In the genomic region with DNA sequence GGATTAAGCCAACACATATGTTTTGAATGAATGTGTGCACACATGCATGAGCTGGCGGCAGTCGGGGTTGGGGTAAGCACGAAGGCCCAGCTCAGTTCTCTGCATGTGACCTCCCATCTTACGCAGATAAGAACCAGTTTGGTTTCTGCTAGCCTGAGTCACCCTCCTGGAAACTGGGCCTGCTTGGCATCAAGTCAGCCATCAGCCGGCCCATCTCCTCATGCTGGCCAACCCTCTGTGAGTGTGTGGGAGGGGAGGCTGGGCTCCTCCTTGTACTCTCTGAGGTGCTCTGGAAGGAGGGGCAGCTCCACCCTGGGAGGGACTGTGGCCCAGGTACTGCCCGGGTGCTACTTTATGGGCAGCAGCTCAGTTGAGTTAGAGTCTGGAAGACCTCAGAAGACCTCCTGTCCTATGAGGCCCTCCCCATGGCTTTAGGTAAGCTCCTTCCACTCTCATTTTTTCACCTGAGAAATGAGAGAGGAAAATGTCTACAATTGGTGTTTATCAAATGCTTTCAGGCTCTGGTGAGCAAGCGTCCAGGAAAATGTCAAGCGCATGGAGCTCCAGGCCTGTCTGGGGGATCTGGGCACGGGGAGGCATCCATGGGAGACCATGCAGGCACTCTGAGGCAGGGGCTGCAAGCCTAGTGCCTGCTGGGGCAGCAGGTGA, we compare ENCODE assay signal across 11 cellular contexts. TPM values are rescaled to one million over a fixed set of nuclear protein-coding genes. Genes with fewer than 3 reads are reported as not detected.
DNase-seq lines count a peak whose midpoint lies in the region; ATAC-seq and TF ChIP-seq lines count a peak whose summit lies in the region.
"Had no signal": no experiment of that assay in that cellular context is flagged by ENCODE, and none has a peak within 500 bp of the region (broad histone marks: within the 10 kb centered on the region; RNA-seq: fewer than 3 reads in every experiment).

No MANE protein-coding gene starts in this region.

- peaks cover 2% of the 10 kb centered on the region; the same call in 1 of the 2 replicates for H3K27me3 ChIP-seq in MG63
- H3K27me3 ChIP-seq in CD8-positive, alpha-beta T cell (ENCODE audit: insufficient read depth, low read length) = no peaks in the 10 kb centered on the region

- ATAC-seq in CD8-positive, alpha-beta T cell = no peak
- ATAC-seq in HG02884 (IDR thresholded peaks at IDR 0.05; ENCODE audit: unreplicated experiment) (no peak), GM19463 (IDR thresholded peaks at IDR 0.05; ENCODE audit: unreplicated experiment) (no peak)

- H3K4me3 ChIP-seq in AG10803 (ENCODE audit: low read length) (no peak overlapping the region), MG63 (no peak overlapping the region)
- no peak overlapping the region for H3K4me3 ChIP-seq in CD8-positive, alpha-beta T cell (ENCODE audit: low read depth, low read length)
- H3K4me3 ChIP-seq: thoracic aorta had no signal

- DNase-seq in AG10803 (ENCODE audit: low read depth) (peak; percentile 97), MG63 (peak; percentile 90), osteocyte (ENCODE audit: extremely low spot score, unreplicated experiment) (peak; percentile 70), NAMALWA (ENCODE audit: low spot score) (no peak)
- DNase-seq in CD8-positive, alpha-beta T cell = no peak
- DNase-seq: midbrain, NCI-H748 treated with DMSO at 0.1 percent for 48 hours had no signal

- TF ChIP-seq CTCF in AG10803 (conservative IDR thresholded peaks at IDR 0.05; ENCODE audit: low read length) (no peak), osteocyte (IDR thresholded peaks at IDR 0.05) (no peak)
- TF ChIP-seq CTCF in CD8-positive, alpha-beta T cell (IDR thresholded peaks at IDR 0.05) = no peak

- H3K9me3 Mint-ChIP-seq in dendritic cell treated with granulocyte-macrophage colony-stimulating factor and Interleukin-4, amounts not matched to agents 40 ng/mL and 50 ng/mL, for 4 days = peaks cover 8% of the 10 kb centered on the region
- no peaks in the 10 kb centered on the region for H3K9me3 Mint-ChIP-seq in osteocyte (ENCODE audit: unreplicated experiment)
- no peaks in the 10 kb centered on the region for H3K9me3 Mint-ChIP-seq in CD8-positive, alpha-beta T cell

- peaks cover 5% of the 10 kb centered on the region for H3K36me3 Mint-ChIP-seq in dendritic cell treated with granulocyte-macrophage colony-stimulating factor and Interleukin-4, amounts not matched to agents 40 ng/mL and 50 ng/mL, for 4 days (ENCODE audit: low read depth)
- H3K36me3 Mint-ChIP-seq in osteocyte (ENCODE audit: unreplicated experiment) = no peaks in the 10 kb centered on the region
- H3K36me3 Mint-ChIP-seq in CD8-positive, alpha-beta T cell = no peaks in the 10 kb centered on the region

- H3K9me3 ChIP-seq in MG63 = no peaks in the 10 kb centered on the region
- H3K9me3 ChIP-seq in CD8-positive, alpha-beta T cell (ENCODE audit: low read length) = no peaks in the 10 kb centered on the region
- H3K9me3 ChIP-seq: thoracic aorta had no signal

- CTCF ChIA-PET in CD8-positive, alpha-beta T cell (lab: Charles Lee) = interaction anchor here (0.6 to 1.8 kb wide), 2 partner anchors 21 to 37 kb away, joined by 3 to 4 read pairs; no protein-coding TSS in a partner anchor

- H3K4me1 Mint-ChIP-seq in dendritic cell treated with granulocyte-macrophage colony-stimulating factor and Interleukin-4, amounts not matched to agents 40 ng/mL and 50 ng/mL, for 4 days (ENCODE audit: low read depth) = peaks cover 29% of the 10 kb centered on the region
- no peaks in the 10 kb centered on the region for H3K4me1 Mint-ChIP-seq in osteocyte (ENCODE audit: unreplicated experiment)
- peaks cover 6% of the 10 kb centered on the region for H3K4me1 Mint-ChIP-seq in CD8-positive, alpha-beta T cell (ENCODE audit: low read depth)

- peak overlapping the region; percentile 10 for H3K4me3 Mint-ChIP-seq in dendritic cell treated with granulocyte-macrophage colony-stimulating factor and Interleukin-4, amounts not matched to agents 40 ng/mL and 50 ng/mL, for 4 days
- no peak overlapping the region for H3K4me3 Mint-ChIP-seq in osteocyte (ENCODE audit: unreplicated experiment)
- H3K4me3 Mint-ChIP-seq in CD8-positive, alpha-beta T cell = no peak overlapping the region

- H3K36me3 ChIP-seq in MG63 = no peaks in the 10 kb centered on the region
- no peaks in the 10 kb centered on the region for H3K36me3 ChIP-seq in CD8-positive, alpha-beta T cell (ENCODE audit: insufficient read depth, low read length)
- H3K36me3 ChIP-seq: thoracic aorta had no signal

- no peaks in the 10 kb centered on the region for H3K27me3 Mint-ChIP-seq in dendritic cell treated with granulocyte-macrophage colony-stimulating factor and Interleukin-4, amounts not matched to agents 40 ng/mL and 50 ng/mL, for 4 days
- H3K27me3 Mint-ChIP-seq in osteocyte (ENCODE audit: unreplicated experiment) = peaks cover 45% of the 10 kb centered on the region
- no peaks in the 10 kb centered on the region for H3K27me3 Mint-ChIP-seq in CD8-positive, alpha-beta T cell (ENCODE audit: low read depth)

- H3K27ac ChIP-seq in CD8-positive, alpha-beta T cell (ENCODE audit: low read depth, low read length) = no peak overlapping the region
- H3K27ac ChIP-seq: thoracic aorta had no signal

- intact Hi-C loops in dendritic cell treated with granulocyte-macrophage colony-stimulating factor and Interleukin-4, amounts not matched to agents 40 ng/mL and 50 ng/mL, for 4 days (cut with micrococcal nuclease) = no loop called here
- intact Hi-C loops in CD8-positive, alpha-beta T cell (cut with DNase I, micrococcal nuclease) = no loop called here

- peaks cover 17% of the 10 kb centered on the region for H3K4me1 ChIP-seq in CD8-positive, alpha-beta T cell (ENCODE audit: insufficient read depth, low read length)

- H3K27ac Mint-ChIP-seq in dendritic cell treated with granulocyte-macrophage colony-stimulating factor and Interleukin-4, amounts not matched to agents 40 ng/mL and 50 ng/mL, for 4 days = peak overlapping the region; percentile 19
- no peak overlapping the region for H3K27ac Mint-ChIP-seq in osteocyte (ENCODE audit: unreplicated experiment)
- no peak overlapping the region for H3K27ac Mint-ChIP-seq in CD8-positive, alpha-beta T cell

- POLR2A ChIA-PET in CD8-positive, alpha-beta T cell (lab: Charles Lee) = no interaction called here

RNA-seq across cellular contexts. Expression of a gene that starts 9.7 kb away (rescaled TPM):
- total RNA-seq in MG63 (2014; rRNA removed; shearing (Covaris generic); ENCODE audit: low replicate concordance) = 0.86 and 7.1 TPM in 2 replicates
- not detected in 2 replicates for total RNA-seq in osteocyte
- not detected for total RNA-seq in CD8-positive, alpha-beta T cell

RNA-seq across cellular contexts. Expression of a gene that starts 50.0 kb away (rescaled TPM):
- not detected in 2 replicates for total RNA-seq in MG63 (2014; rRNA removed; shearing (Covaris generic); ENCODE audit: low replicate concordance)
- total RNA-seq in osteocyte = not detected in 2 replicates
- total RNA-seq in CD8-positive, alpha-beta T cell = not detected
- total RNA-seq: thoracic aorta had no signal

RNA-seq across cellular contexts. Expression of a gene that starts 56.0 kb away (rescaled TPM):
- 0.16 and 0.59 TPM in 2 replicates for total RNA-seq in MG63 (2014; rRNA removed; shearing (Covaris generic); ENCODE audit: low replicate concordance)
- 6.3 and 8.9 TPM in 2 replicates for total RNA-seq in osteocyte
- total RNA-seq in CD8-positive, alpha-beta T cell = 10 to 100 TPM; 80.6 to 86.2 TPM

RNA-seq across cellular contexts. Expression of a gene that starts 58.7 kb away (rescaled TPM):
- not detected in 2 replicates for total RNA-seq in MG63 (2014; rRNA removed; shearing (Covaris generic); ENCODE audit: low replicate concordance)
- total RNA-seq in osteocyte = not detected in 2 replicates
- total RNA-seq in CD8-positive, alpha-beta T cell = not detected
- total RNA-seq: thoracic aorta had no signal

Comparison
In these comparisons a context has a peak if more than half of its experiments do, and no peak if none do; other contexts are left out.
1. DNase-seq: peak in AG10803 (single experiment), MG63 (single experiment) and osteocyte (single experiment); none in CD8-positive, alpha-beta T cell (0 of 7) and NAMALWA (single experiment).